13 cellular contexts compared by ENCODE assay signal in genomic region chr1:47871799-47872353, GRCh38.
DNase-seq lines count a peak whose midpoint lies in the region; TF ChIP-seq lines count a peak whose summit lies in the region.
"Had no signal": no experiment of that assay in that cellular context is flagged by ENCODE, and none has a peak within 500 bp of the region (broad histone marks: within the 10 kb centered on the region; RNA-seq: fewer than 3 reads in every experiment).

No MANE protein-coding gene starts in this region.

- peak overlapping the region; percentile 39 for H3K4me3 Mint-ChIP-seq in Calu3 (ENCODE audit: low read depth, unreplicated experiment)

- H3K4me1 ChIP-seq in ascending aorta = peaks cover 0 to 20% of the 10 kb centered on the region in 2 donors

- peak; percentile 70 for DNase-seq in Calu3
- peak; percentile 89 for DNase-seq in HT1080 (ENCODE audit: low read depth)
- DNase-seq in brain microvascular endothelial cell = peak; percentile 2
- peak; percentile 44 for DNase-seq in mucosa of gallbladder (ENCODE audit: low spot score)
- no peak for DNase-seq in activated gamma-delta T cell treated with Interleukin-2 at 50 U/mL for 16 hours
- no peak for DNase-seq in NK-92 (lab: John Stamatoyannopoulos, UW; ENCODE audit: unreplicated experiment)
- DNase-seq in ascending aorta (ENCODE audit: low spot score in 2 of 2) = no peak
- DNase-seq: activated CD4-positive, alpha-beta T cell treated with anti-CD3 and anti-CD28 coated beads for 48 hours; left lung; ovary; stimulated activated CD4-positive, alpha-beta T cell treated with anti-CD3 and anti-CD28 coated beads, Interleukin-2, amount 100 ng/mL, for 24 hours; stimulated activated naive CD4-positive, alpha-beta T cell treated with Interleukin-2 at 50 U/mL for 16 hours; SW 1271 had no signal

- TF ChIP-seq CTCF in Calu3 (IDR thresholded peaks at IDR 0.05; ENCODE audit: unreplicated experiment) = no peak
- TF ChIP-seq CTCF in brain microvascular endothelial cell (IDR thresholded peaks at IDR 0.05; ENCODE audit: low read depth, low read length, missing control alignments) = no peak
- TF ChIP-seq CTCF in ascending aorta (IDR thresholded peaks at IDR 0.05) = no peak

- H3K36me3 ChIP-seq in brain microvascular endothelial cell (replicated peaks) (no peaks in the 10 kb centered on the region), ascending aorta (no peaks in the 10 kb centered on the region)
- H3K36me3 ChIP-seq: left lung, ovary had no signal

- H3K4me3 ChIP-seq in brain microvascular endothelial cell (ENCODE audit: low read depth, low read length) (no peak overlapping the region), ascending aorta (no peak overlapping the region)
- H3K4me3 ChIP-seq: left lung, ovary had no signal

- peaks cover 70% of the 10 kb centered on the region for H3K4me1 Mint-ChIP-seq in Calu3 (ENCODE audit: low read depth, unreplicated experiment)

- H3K27me3 ChIP-seq in brain microvascular endothelial cell (replicated peaks) = no peaks in the 10 kb centered on the region
- no peaks in the 10 kb centered on the region for H3K27me3 ChIP-seq in ascending aorta
- H3K27me3 ChIP-seq: left lung, ovary had no signal

- intact Hi-C loops in Calu3 (cut with micrococcal nuclease; ENCODE audit: unreplicated experiment) = loop anchor here (5.0 kb wide), 1 partner anchor 70 kb away; no protein-coding TSS in a partner anchor
- intact Hi-C loops in ascending aorta (cut with DNase I) = no loop called here

- H3K9me3 ChIP-seq in ascending aorta = no peaks in the 10 kb centered on the region
- H3K9me3 ChIP-seq: left lung, ovary had no signal

- peaks cover 11% of the 10 kb centered on the region for H3K36me3 Mint-ChIP-seq in Calu3 (ENCODE audit: insufficient read depth, unreplicated experiment)

- H3K9me3 Mint-ChIP-seq in Calu3 (ENCODE audit: low read depth, unreplicated experiment) = peaks cover 2% of the 10 kb centered on the region

- H3K27ac Mint-ChIP-seq in Calu3 (ENCODE audit: unreplicated experiment) = peak overlapping the region; percentile 76

- no TSS peak for BruUV-seq in Calu3 (replicated peaks; lab: Mats Ljungman, UMichigan)

- CTCF ChIA-PET in Calu3 (lab: Charles Lee) = no interaction called here

- H3K27me3 Mint-ChIP-seq in Calu3 (ENCODE audit: unreplicated experiment) = no peaks in the 10 kb centered on the region

- no peak overlapping the region for H3K27ac ChIP-seq in brain microvascular endothelial cell
- no peak overlapping the region for H3K27ac ChIP-seq in ascending aorta
- H3K27ac ChIP-seq: left lung, ovary had no signal

- in situ Hi-C loops in brain microvascular endothelial cell (cut with HindIII; ENCODE audit: low pct_ligation_motif_present, low sequenced_read_pairs) = no loop called here

Comparison
In these comparisons a context has a peak if more than half of its experiments do, and no peak if none do; other contexts are left out.
1. DNase-seq: peak in Calu3 (single experiment), HT1080 (single experiment), brain microvascular endothelial cell (single experiment) and mucosa of gallbladder (single experiment); none in activated gamma-delta T cell treated with Interleukin-2 at 50 U/mL for 16 hours (single experiment), NK-92 (single experiment) and ascending aorta (0 of 2).